In genomic region chr21:43925609-43926008, GRCh38 we compare ENCODE assay signal across 26 cellular contexts.
DNase-seq lines count a peak whose midpoint lies in the region; ATAC-seq, FAIRE-seq and TF ChIP-seq lines count a peak whose summit lies in the region.
"Had no signal": no experiment of that assay in that cellular context is flagged by ENCODE, and none has a peak within 500 bp of the region (broad histone marks: within the 10 kb centered on the region; RNA-seq: fewer than 3 reads in every experiment).

No MANE protein-coding gene starts in this region.

- TF ChIP-seq POLR2A in heart left ventricle (IDR thresholded peaks at IDR 0.05) (no peak), K562 (conservative IDR thresholded peaks at IDR 0.05) (no peak)

- H3K27ac ChIP-seq in heart left ventricle, result peak overlapping the region in 11 of 12 donors; percentile 20 to 82 (median 64)
- no peak overlapping the region for H3K27ac ChIP-seq in K562 (ENCODE audit: extremely low read depth, low read depth, low read length)
- peak overlapping the region; percentile 20 to 83 for H3K27ac ChIP-seq in kidney (ENCODE audit: low read depth in 2 of 2, low read length in 2 of 2)
- peak overlapping the region; percentile 24 for H3K27ac ChIP-seq in subcutaneous abdominal adipose tissue (ENCODE audit: low read depth, low read length)
- H3K27ac ChIP-seq: C4-2B, GM23248, HL-60, pancreas had no signal

- no peak for ATAC-seq in heart left ventricle
- no peak for ATAC-seq in left cardiac atrium
- ATAC-seq in K562, result no peak
- ATAC-seq: effector memory CD8-positive, alpha-beta T cell; stimulated activated memory B cell treated with anti-CD40 and anti-IgM and Interleukin-4, amounts not matched to agents 10 μg/mL and 1 μg/mL and 100 μg/mL, for 72 hours had no signal

- CTCF ChIA-PET in K562 (lab: Yijun Ruan, JAX; ENCODE audit: low intra/inter-chr PET ratio), result no interaction called here

- BruUV-seq in K562 (replicated peaks; lab: Mats Ljungman, UMichigan), result no TSS peak

- H2AFZ ChIP-seq in K562 (ENCODE audit: low read depth, low read length), result no peak overlapping the region
- H2AFZ ChIP-seq: GM23248 had no signal

- H3K36me3 ChIP-seq in heart left ventricle (peaks cover 0 to 37% (median 0%) of the 10 kb centered on the region in 9 donors), K562 (ENCODE audit: control insufficient read depth, insufficient read depth, low read length) (peaks cover 45% of the 10 kb centered on the region), kidney (ENCODE audit: control insufficient read depth in 1 of 2, insufficient read depth in 2 of 2, low read length in 2 of 2) (peaks cover 0 to 3% of the 10 kb centered on the region in 2 donors), subcutaneous abdominal adipose tissue (ENCODE audit: control insufficient read depth in 5 of 5, insufficient read depth in 5 of 5, low read length in 5 of 5) (peaks cover 0 to 29% (median 11%) of the 10 kb centered on the region in 5 donors)

- TF ChIP-seq RAD21 in K562 (CRISPR knock-in tag; conservative IDR thresholded peaks at IDR 0.05 in 1 of 2, IDR thresholded peaks at IDR 0.05 in 1 of 2), result no peak

- H3K27me3 ChIP-seq in heart left ventricle (no peaks in the 10 kb centered on the region), K562 (ENCODE audit: control insufficient read depth in 2 of 2, insufficient read depth in 2 of 2, low read length in 2 of 2) (no peaks in the 10 kb centered on the region), subcutaneous abdominal adipose tissue (ENCODE audit: control insufficient read depth in 5 of 5, insufficient read depth in 4 of 5, low read length in 5 of 5) (peaks cover 0 to 4% (median 0%) of the 10 kb centered on the region in 5 donors)
- H3K27me3 ChIP-seq: MG63, pancreas had no signal

- H3K4me3 ChIP-seq in heart left ventricle, result no peak overlapping the region
- H3K4me3 ChIP-seq in K562, result no peak overlapping the region
- H3K4me3 ChIP-seq in kidney (ENCODE audit: low read length in 2 of 2), result peak overlapping the region; percentile 8 to 61
- H3K4me3 ChIP-seq in subcutaneous abdominal adipose tissue (ENCODE audit: low read depth in 1 of 5, low read length in 5 of 5), result peak overlapping the region in 1 of 5 donors; percentile 6
- H3K4me3 ChIP-seq: GM23248, lung, MG63, pancreas had no signal

- in situ Hi-C loops in K562 (cut with MboI), result no loop called here

- peaks cover 71% of the 10 kb centered on the region for H3K79me2 ChIP-seq in K562 (ENCODE audit: control insufficient read depth, insufficient read depth, low read length)

- POLR2A ChIA-PET in K562 (lab: Yijun Ruan, JAX), result interaction anchor here (0.6 kb wide), 1 partner anchor 67 kb away, joined by 3 read pairs; no protein-coding TSS in a partner anchor

- H4K20me1 ChIP-seq in K562 (replicated peaks; ENCODE audit: control insufficient read depth, insufficient read depth, low read length), result peaks cover 4% of the 10 kb centered on the region; the same call in 1 of the 2 replicates

- 85 to 87% (median 86%) methylated on average over 13 to 14 of the region's 14 CpGs for WGBS in heart left ventricle, 4 donors
- 97% methylated on average over 14 of the region's 14 CpGs for WGBS in K562 (ENCODE audit: insufficient coverage, low coverage, missing lambda C conversion rate)

- H3K4me2 ChIP-seq in K562 (ENCODE audit: insufficient read depth, low read length), result no peak overlapping the region

- H3K9me3 ChIP-seq in heart left ventricle, result no peaks in the 10 kb centered on the region
- H3K9me3 ChIP-seq in K562 (replicated peaks; ENCODE audit: control insufficient read depth, insufficient read depth, low read depth, low read length), result no peaks in the 10 kb centered on the region
- no peaks in the 10 kb centered on the region for H3K9me3 ChIP-seq in kidney (ENCODE audit: control insufficient read depth in 1 of 2, low read length in 2 of 2)
- no peaks in the 10 kb centered on the region for H3K9me3 ChIP-seq in subcutaneous abdominal adipose tissue (ENCODE audit: control insufficient read depth in 5 of 5, low read length in 5 of 5)
- H3K9me3 ChIP-seq: MG63, pancreas had no signal

- H3K9ac ChIP-seq in K562 (ENCODE audit: insufficient read depth in 1 of 2, low read depth in 2 of 2, low read length in 2 of 2), result peak overlapping the region in 1 of 2 experiments; percentile 84; a peak in 2 of 4 replicates
- no peak overlapping the region for H3K9ac ChIP-seq in kidney (ENCODE audit: low read length in 2 of 2)
- H3K9ac ChIP-seq in subcutaneous abdominal adipose tissue (ENCODE audit: low read length in 5 of 5), result peak overlapping the region in 1 of 5 donors; percentile 2
- H3K9ac ChIP-seq: GM23248 had no signal

- intact Hi-C loops in heart left ventricle (cut with DNase I), result loop anchor here in 5 of 10 donors (5.0 kb wide), 1 partner anchor 58 kb away; the partner anchor contains the start of gene AGPAT3 (in 5 of the 5)
- intact Hi-C loops in left cardiac atrium (cut with DNase I), result loop anchor here in 1 of 2 donors (5.0 kb wide), 1 partner anchor 58 kb away; the partner anchor contains the start of gene AGPAT3
- intact Hi-C loops in K562 (cut with micrococcal nuclease), result no loop called here
- intact Hi-C loops in kidney (cut with DNase I), result no loop called here

- H3K4me1 ChIP-seq in heart left ventricle (peaks cover 11 to 88% (median 58%) of the 10 kb centered on the region in 12 donors), K562 (replicated peaks in 1 of 2; ENCODE audit: control insufficient read depth in 2 of 2, insufficient read depth in 2 of 2, low read length in 2 of 2) (peaks cover 29 to 80% of the 10 kb centered on the region in 2 experiments), kidney (ENCODE audit: control insufficient read depth in 1 of 2, insufficient read depth in 1 of 2, low read depth in 1 of 2, low read length in 2 of 2) (peaks cover 42 to 49% of the 10 kb centered on the region in 2 donors), subcutaneous abdominal adipose tissue (ENCODE audit: control insufficient read depth in 5 of 5, insufficient read depth in 5 of 5, low read length in 5 of 5) (peaks cover 8 to 61% (median 41%) of the 10 kb centered on the region in 5 donors)
- H3K4me1 ChIP-seq: pancreas had no signal

- DNase-seq in heart left ventricle, result peak in 2 of 5 donors; percentile 28 to 60
- DNase-seq in left cardiac atrium, result no peak
- no peak for DNase-seq in K562 (ENCODE audit: extremely low read depth in 1 of 4, low spot score in 3 of 4)
- DNase-seq in kidney, result peak; percentile 41
- no peak for DNase-seq in NCI-H2029 (lab: John Stamatoyannopoulos, UW)
- DNase-seq in D721Med (ENCODE audit: insufficient read length, low spot score), result no peak
- no peak for DNase-seq in stimulated activated naive CD4-positive, alpha-beta T cell treated with Interleukin-2 at 50 U/mL for 16 hours (lab: John Stamatoyannopoulos, UW)
- DNase-seq: activated CD4-positive, alpha-beta T cell treated with anti-CD3 and anti-CD28 coated beads, Interleukin-2, amount 50 U/mL, for 1 hour; DMS153; effector memory CD8-positive, alpha-beta T cell; GDM1; GM23248; MG63; naive B cell; NCI-H1436 treated with DMSO at 0.1 percent for 48 hours; NCI-H226; NCI-H82; OCI-M1; T-helper 1 cell had no signal

- FAIRE-seq in K562 (lab: Jason Lieb, UNC) (no peak), kidney (lab: Jason Lieb, UNC) (no peak), D721Med (lab: Jason Lieb, UNC) (no peak)
- FAIRE-seq: GM19239, pancreas had no signal

- no peak for TF ChIP-seq EP300 in K562 (IDR thresholded peaks at IDR 0.05; ENCODE audit: low read length)

- H3K9me1 ChIP-seq in K562 (ENCODE audit: control insufficient read depth, insufficient read depth, low read length), result peaks cover 5% of the 10 kb centered on the region

- TF ChIP-seq CTCF in heart left ventricle (IDR thresholded peaks at IDR 0.05), result no peak
- TF ChIP-seq CTCF in K562 (IDR thresholded peaks at IDR 0.05 in 2 of 3, conservative IDR thresholded peaks at IDR 0.05 in 1 of 3; ENCODE audit: insufficient read depth in 2 of 3, low read depth in 1 of 3, low read length in 3 of 3), result no peak
- TF ChIP-seq CTCF in kidney (IDR thresholded peaks at IDR 0.05; ENCODE audit: borderline replicate concordance, extremely low read depth, insufficient read depth), result no peak
- TF ChIP-seq CTCF in D721Med (IDR thresholded peaks at IDR 0.05; ENCODE audit: insufficient read depth, missing control alignments), result no peak

TF ChIP-seq in K562, 482 proteins besides CTCF, POLR2A, EP300 and RAD21:
- TF ChIP-seq NFATC3 (IDR thresholded peaks at IDR 0.05) (no peak), THAP7 (CRISPR knock-in tag; IDR thresholded peaks at IDR 0.05) (no peak), ZNF785 (CRISPR knock-in tag; IDR thresholded peaks at IDR 0.05) (no peak), RBM22 (IDR thresholded peaks at IDR 0.05; ENCODE audit: low read depth, low read length, poor library complexity, severe bottlenecking) (peak; percentile 5)
TF ChIP-seq in K562: peak in this region for 1.

Comparison
In these comparisons a context has a peak if more than half of its experiments do, and no peak if none do; other contexts are left out.
1. H3K4me3 ChIP-seq: peak in kidney (2 of 2); none in heart left ventricle (0 of 12) and K562 (single experiment).